In the genomic region with DNA sequence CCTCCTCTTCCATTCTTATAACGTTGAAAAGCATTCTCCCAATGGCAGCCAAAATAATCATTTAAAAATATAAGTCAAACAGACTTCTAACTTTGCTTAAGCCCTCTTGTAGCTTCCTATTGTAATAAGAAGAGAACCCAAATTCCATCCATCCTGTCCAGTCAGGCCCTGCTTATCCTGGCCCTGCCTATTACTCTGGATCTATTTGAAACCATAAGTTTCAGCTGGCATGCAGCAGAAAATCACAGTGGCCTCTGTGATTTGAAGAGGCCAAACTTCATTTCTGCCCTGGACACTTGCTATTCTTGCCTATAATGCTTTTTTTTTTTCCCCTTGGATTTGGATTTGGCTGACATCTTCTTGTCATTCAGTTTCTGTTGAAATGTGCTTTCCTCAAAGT, we compare ENCODE assay signal across 17 cellular contexts.
DNase-seq lines count a peak whose midpoint lies in the region; TF ChIP-seq lines count a peak whose summit lies in the region.
"Had no signal": no experiment of that assay in that cellular context is flagged by ENCODE, and none has a peak within 500 bp of the region (broad histone marks: within the 10 kb centered on the region; RNA-seq: fewer than 3 reads in every experiment).

No MANE protein-coding gene starts in this region.

- TF ChIP-seq CTCF in VCaP (conservative IDR thresholded peaks at IDR 0.05): no peak

- POLR2A ChIA-PET in HEK293T (lab: Yijun Ruan, JAX): no interaction called here

- DNase-seq in cerebellum (ENCODE audit: low spot score): peak; percentile 24
- peak; percentile 10 for DNase-seq in globus pallidus (ENCODE audit: low spot score)
- peak; percentile 47 for DNase-seq in superior temporal gyrus (ENCODE audit: extremely low spot score)
- no peak for DNase-seq in HuH-7 (ENCODE audit: low spot score)
- no peak for DNase-seq in HEK293T (ENCODE audit: extremely low spot score)
- no peak for DNase-seq in epidermal melanocyte (ENCODE audit: insufficient read length, low spot score)
- no peak for DNase-seq in OCI-M2 (lab: John Stamatoyannopoulos, UW; ENCODE audit: unreplicated experiment)
- DNase-seq: ACHN; BE2C; C1 segment of cervical spinal cord; CD4-positive, CD25-positive, alpha-beta regulatory T cell; CD8-positive, alpha-beta memory T cell; COR-L47; GDM1; HCEC 1CT; HFFc6 had no signal

- CTCF ChIA-PET in HEK293T (lab: Yijun Ruan, JAX): no interaction called here

- peak overlapping the region; percentile 64 for H3K27ac ChIP-seq in VCaP

TF ChIP-seq in HEK293T, 16 proteins besides CTCF, POLR2A, EP300 and RAD21:
- TF ChIP-seq L3MBTL2 (conservative IDR thresholded peaks at IDR 0.05) (no peak), BHLHE40 (IDR thresholded peaks at IDR 0.05; ENCODE audit: borderline replicate concordance) (no peak), ARNT (IDR thresholded peaks at IDR 0.05) (no peak), SP1 (IDR thresholded peaks at IDR 0.05) (no peak), FOXM1 (IDR thresholded peaks at IDR 0.05; ENCODE audit: borderline replicate concordance) (no peak), FOXK2 (IDR thresholded peaks at IDR 0.05) (no peak), TARDBP (IDR thresholded peaks at IDR 0.05) (no peak), CTBP1 (IDR thresholded peaks at IDR 0.05; ENCODE audit: borderline replicate concordance) (no peak), SUZ12 (IDR thresholded peaks at IDR 0.05) (no peak), ZNF384 (IDR thresholded peaks at IDR 0.05) (no peak), NFRKB (IDR thresholded peaks at IDR 0.05) (no peak)

Comparison
In these comparisons a context has a peak if more than half of its experiments do, and no peak if none do; other contexts are left out.
1. DNase-seq: peak in cerebellum (single experiment), globus pallidus (single experiment) and superior temporal gyrus (single experiment); none in HuH-7 (single experiment), HEK293T (single experiment), epidermal melanocyte (single experiment) and OCI-M2 (single experiment).